Comparison of ENCODE assay signal across 25 cellular contexts in genomic region chr5:87388129-87388528, GRCh38.
"Had no signal": no experiment of that assay in that cellular context is flagged by ENCODE, and none has a peak within 500 bp of the region (broad histone marks: within the 10 kb centered on the region; RNA-seq: fewer than 3 reads in every experiment).

No MANE protein-coding gene starts in this region.

- DNase-seq: effector memory CD8-positive, alpha-beta T cell; gastrocnemius medialis; heart right ventricle; hypothalamus; kidney; left cardiac atrium; left ventricle myocardium inferior; naive thymus-derived CD4-positive, alpha-beta T cell; nephron progenitor cell; posterior cingulate gyrus; spleen; stimulated activated CD4-positive, alpha-beta T cell treated with anti-CD3 and anti-CD28 coated beads, Interleukin-15, amount 100 ng/mL, for 24 hours; stimulated activated CD4-positive, alpha-beta T cell treated with anti-CD3 and anti-CD28 coated beads, Interleukin-2, amount 100 ng/mL, for 24 hours; stimulated activated CD4-positive, alpha-beta T cell treated with anti-CD3 and anti-CD28 coated beads, Interleukin-4, amount 100 ng/mL, for 4 hours; stimulated activated naive B cell treated with anti-CD40 and anti-IgM and Interleukin-4, amounts not matched to agents 10 μg/mL and 1 μg/mL and 100 μg/mL, for 72 hours; stimulated activated naive CD8-positive, alpha-beta T cell treated with anti-CD3 and anti-CD28 coated beads, Interleukin-15, amount 100 ng/mL, for 72 hours; substantia nigra; uterus had no signal

- H3K27ac Mint-ChIP-seq: dendritic cell treated with granulocyte-macrophage colony-stimulating factor and Interleukin-4, amounts not matched to agents 40 ng/mL and 50 ng/mL, for 4 days; nephron progenitor cell; stimulated activated naive B cell treated with anti-CD40 and anti-IgM and Interleukin-4, amounts not matched to agents 10 μg/mL and 1 μg/mL and 100 μg/mL, for 72 hours; stimulated activated naive CD8-positive, alpha-beta T cell treated with anti-CD3 and anti-CD28 coated beads, Interleukin-15, amount 100 ng/mL, for 72 hours; type B pancreatic cell had no signal

- H3K27me3 ChIP-seq: esophagus muscularis mucosa, gastrocnemius medialis, heart right ventricle, spleen, uterus had no signal

- H3K4me1 ChIP-seq: uterus had no signal

- H3K36me3 ChIP-seq: uterus had no signal

- FAIRE-seq: colon, kidney had no signal

- H3K9me3 Mint-ChIP-seq: dendritic cell treated with granulocyte-macrophage colony-stimulating factor and Interleukin-4, amounts not matched to agents 40 ng/mL and 50 ng/mL, for 4 days; effector memory CD8-positive, alpha-beta T cell; naive thymus-derived CD4-positive, alpha-beta T cell; nephron progenitor cell; stimulated activated naive B cell treated with anti-CD40 and anti-IgM and Interleukin-4, amounts not matched to agents 10 μg/mL and 1 μg/mL and 100 μg/mL, for 72 hours; stimulated activated naive CD8-positive, alpha-beta T cell treated with anti-CD3 and anti-CD28 coated beads, Interleukin-15, amount 100 ng/mL, for 72 hours; type B pancreatic cell had no signal

- H3K4me3 ChIP-seq: esophagus muscularis mucosa, gastrocnemius medialis, heart right ventricle, left ventricle myocardium inferior, lung, spleen, uterus had no signal

- H3K9me3 ChIP-seq: esophagus muscularis mucosa, gastrocnemius medialis, heart right ventricle, left ventricle myocardium inferior, spleen, uterus had no signal

- H3K27me3 Mint-ChIP-seq: dendritic cell treated with granulocyte-macrophage colony-stimulating factor and Interleukin-4, amounts not matched to agents 40 ng/mL and 50 ng/mL, for 4 days; effector memory CD8-positive, alpha-beta T cell; naive thymus-derived CD4-positive, alpha-beta T cell; stimulated activated naive B cell treated with anti-CD40 and anti-IgM and Interleukin-4, amounts not matched to agents 10 μg/mL and 1 μg/mL and 100 μg/mL, for 72 hours; stimulated activated naive CD8-positive, alpha-beta T cell treated with anti-CD3 and anti-CD28 coated beads, Interleukin-15, amount 100 ng/mL, for 72 hours; type B pancreatic cell had no signal

- H3K27ac ChIP-seq: epithelial cell of prostate, esophagus muscularis mucosa, gastrocnemius medialis, left ventricle myocardium inferior, uterus had no signal

- H3K4me1 Mint-ChIP-seq: nephron progenitor cell had no signal

- H3K4me3 Mint-ChIP-seq: dendritic cell treated with granulocyte-macrophage colony-stimulating factor and Interleukin-4, amounts not matched to agents 40 ng/mL and 50 ng/mL, for 4 days; effector memory CD8-positive, alpha-beta T cell; naive thymus-derived CD4-positive, alpha-beta T cell; nephron progenitor cell; stimulated activated naive B cell treated with anti-CD40 and anti-IgM and Interleukin-4, amounts not matched to agents 10 μg/mL and 1 μg/mL and 100 μg/mL, for 72 hours; stimulated activated naive CD8-positive, alpha-beta T cell treated with anti-CD3 and anti-CD28 coated beads, Interleukin-15, amount 100 ng/mL, for 72 hours; type B pancreatic cell had no signal

- ATAC-seq: effector memory CD8-positive, alpha-beta T cell; gastrocnemius medialis; heart right ventricle; left cardiac atrium; naive thymus-derived CD4-positive, alpha-beta T cell; sciatic nerve; stimulated activated naive B cell treated with anti-CD40 and anti-IgM and Interleukin-4, amounts not matched to agents 10 μg/mL and 1 μg/mL and 100 μg/mL, for 72 hours; stimulated activated naive CD8-positive, alpha-beta T cell treated with anti-CD3 and anti-CD28 coated beads, Interleukin-15, amount 100 ng/mL, for 72 hours had no signal
